Comparison of ENCODE assay signal across 25 cellular contexts in genomic region chr7:105030447-105030846, GRCh38. TPM values are rescaled to one million over a fixed set of nuclear protein-coding genes. Genes with fewer than 3 reads are reported as not detected.
DNase-seq lines count a peak whose midpoint lies in the region; ATAC-seq and TF ChIP-seq lines count a peak whose summit lies in the region.
"Had no signal": no experiment of that assay in that cellular context is flagged by ENCODE, and none has a peak within 500 bp of the region (broad histone marks: within the 10 kb centered on the region; RNA-seq: fewer than 3 reads in every experiment).

No MANE protein-coding gene starts in this region.

- H3K4me3 Mint-ChIP-seq in activated B cell treated with CpG ODN at 0.5 μM for 24 hours: no peak overlapping the region
- peak overlapping the region in 4 of 5 donors; percentile 3 to 50 (median 14) for H3K4me3 Mint-ChIP-seq in immature natural killer cell
- H3K4me3 Mint-ChIP-seq in stimulated activated effector memory CD8-positive, alpha-beta T cell treated with anti-CD3 and anti-CD28 coated beads, Interleukin-12 subunit alpha, Interleukin-12 subunit beta, amount 100 ng/mL, for 72 hours: no peak overlapping the region
- H3K4me3 Mint-ChIP-seq in CD14-positive monocyte: no peak overlapping the region
- H3K4me3 Mint-ChIP-seq: activated CD4-positive, alpha-beta memory T cell treated with anti-CD3 and anti-CD28 coated beads for 36 hours; activated T-helper 1 cell treated with anti-CD3 and anti-CD28 coated beads, Interleukin-12 subunit alpha, Interleukin-12 subunit beta, Interleukin-2, Interleukin-4 antibody, amounts not matched to agents 30 ng/mL and 10 ng/mL and 1 ng/mL, durations not matched to agents 14 hours and 24 hours and 36 hours; T-helper 1 cell treated with Interleukin-12 subunit alpha and Interleukin-12 subunit beta and Interleukin-4 antibody, amounts not matched to agents 30 μg/mL and 1 μg/mL, for 36 hours had no signal

- CTCF ChIA-PET in activated B cell treated with CpG ODN at 0.5 μM for 24 hours (lab: Charles Lee): no interaction called here

- no peak overlapping the region for H3K4me3 ChIP-seq in cardiac muscle cell
- H3K4me3 ChIP-seq: GM12878, left lung, SJSA1, smooth muscle cell, thyroid gland had no signal

- peak overlapping the region; percentile 1 for H3K27ac ChIP-seq in cardiac muscle cell
- H3K27ac ChIP-seq: left lung, SJSA1, thyroid gland, VCaP had no signal

- H3K9me3 Mint-ChIP-seq in activated B cell treated with CpG ODN at 0.5 μM for 24 hours (no peaks in the 10 kb centered on the region), immature natural killer cell (no peaks in the 10 kb centered on the region), CD14-positive monocyte (peaks cover 0 to 3% (median 0%) of the 10 kb centered on the region in 7 donors)
- no peaks in the 10 kb centered on the region for H3K9me3 Mint-ChIP-seq in stimulated activated effector memory CD8-positive, alpha-beta T cell treated with anti-CD3 and anti-CD28 coated beads, Interleukin-12 subunit alpha, Interleukin-12 subunit beta, amount 100 ng/mL, for 72 hours
- H3K9me3 Mint-ChIP-seq: activated CD4-positive, alpha-beta memory T cell treated with anti-CD3 and anti-CD28 coated beads for 36 hours; activated T-helper 1 cell treated with anti-CD3 and anti-CD28 coated beads, Interleukin-12 subunit alpha, Interleukin-12 subunit beta, Interleukin-2, Interleukin-4 antibody, amounts not matched to agents 30 ng/mL and 10 ng/mL and 1 ng/mL, durations not matched to agents 14 hours and 24 hours and 36 hours; H9; T-helper 1 cell treated with Interleukin-12 subunit alpha and Interleukin-12 subunit beta and Interleukin-4 antibody, amounts not matched to agents 30 μg/mL and 1 μg/mL, for 36 hours had no signal

- H3K27me3 ChIP-seq in cardiac muscle cell: no peaks in the 10 kb centered on the region
- H3K27me3 ChIP-seq: left lung, SJSA1, thyroid gland had no signal

- no peaks in the 10 kb centered on the region for H3K36me3 ChIP-seq in cardiac muscle cell
- H3K36me3 ChIP-seq: left lung, SJSA1, thyroid gland had no signal

- H3K4me1 Mint-ChIP-seq in activated B cell treated with CpG ODN at 0.5 μM for 24 hours (peaks cover 71% of the 10 kb centered on the region), immature natural killer cell (peaks cover 79 to 80% of the 10 kb centered on the region in 2 donors), CD14-positive monocyte (peaks cover 50% of the 10 kb centered on the region)
- H3K4me1 Mint-ChIP-seq in stimulated activated effector memory CD8-positive, alpha-beta T cell treated with anti-CD3 and anti-CD28 coated beads, Interleukin-12 subunit alpha, Interleukin-12 subunit beta, amount 100 ng/mL, for 72 hours: peaks cover 57% of the 10 kb centered on the region

- no peak for TF ChIP-seq CTCF in cardiac muscle cell (IDR thresholded peaks at IDR 0.05; ENCODE audit: low read depth, low read length)
- no peak for TF ChIP-seq CTCF in activated B cell treated with CpG ODN at 0.5 μM for 24 hours (IDR thresholded peaks at IDR 0.05)
- no peak for TF ChIP-seq CTCF in CD14-positive monocyte (IDR thresholded peaks at IDR 0.05)

- POLR2A ChIA-PET in activated B cell treated with CpG ODN at 0.5 μM for 24 hours (lab: Charles Lee): interaction anchor here (0.6 to 1.0 kb wide), 2 partner anchors 17 to 1666 kb away, joined by 4 to 5 read pairs; partner anchors contain the start of gene KMT2E

- no peak for ATAC-seq in Right ventricle myocardium inferior
- no peak for ATAC-seq in activated B cell treated with CpG ODN at 0.5 μM for 24 hours (ENCODE audit: low read depth)
- no peak for ATAC-seq in stimulated activated effector memory CD8-positive, alpha-beta T cell treated with anti-CD3 and anti-CD28 coated beads, Interleukin-12 subunit alpha, Interleukin-12 subunit beta, amount 100 ng/mL, for 72 hours
- ATAC-seq in HG02938 (IDR thresholded peaks at IDR 0.05; ENCODE audit: unreplicated experiment): no peak
- ATAC-seq: GM12878, left lung, Panc1 had no signal

- H3K4me1 ChIP-seq in cardiac muscle cell (ENCODE audit: low read depth): peaks cover 15% of the 10 kb centered on the region

- no peaks in the 10 kb centered on the region for H3K9me3 ChIP-seq in cardiac muscle cell (ENCODE audit: low read depth)
- H3K9me3 ChIP-seq: left lung, SJSA1, thyroid gland had no signal

- H3K27me3 Mint-ChIP-seq in activated B cell treated with CpG ODN at 0.5 μM for 24 hours (no peaks in the 10 kb centered on the region), immature natural killer cell (ENCODE audit: low read depth in 3 of 3) (peaks cover 0 to 7% (median 5%) of the 10 kb centered on the region in 3 donors), CD14-positive monocyte (ENCODE audit: low read depth in 3 of 3) (no peaks in the 10 kb centered on the region)
- H3K27me3 Mint-ChIP-seq: activated CD4-positive, alpha-beta memory T cell treated with anti-CD3 and anti-CD28 coated beads for 36 hours had no signal

- intact Hi-C loops in Right ventricle myocardium inferior (cut with DNase I) (no loop called here), activated B cell treated with CpG ODN at 0.5 μM for 24 hours (cut with micrococcal nuclease) (no loop called here), CD14-positive monocyte (cut with micrococcal nuclease) (no loop called here)

- H3K27ac Mint-ChIP-seq in activated B cell treated with CpG ODN at 0.5 μM for 24 hours (peak overlapping the region; percentile 35), immature natural killer cell (peak overlapping the region; percentile 4 to 75 (median 34)), CD14-positive monocyte (no peak overlapping the region)
- peak overlapping the region; percentile 3 for H3K27ac Mint-ChIP-seq in stimulated activated effector memory CD8-positive, alpha-beta T cell treated with anti-CD3 and anti-CD28 coated beads, Interleukin-12 subunit alpha, Interleukin-12 subunit beta, amount 100 ng/mL, for 72 hours
- H3K27ac Mint-ChIP-seq: activated CD4-positive, alpha-beta memory T cell treated with anti-CD3 and anti-CD28 coated beads for 36 hours; activated T-helper 1 cell treated with anti-CD3 and anti-CD28 coated beads, Interleukin-12 subunit alpha, Interleukin-12 subunit beta, Interleukin-2, Interleukin-4 antibody, amounts not matched to agents 30 ng/mL and 10 ng/mL and 1 ng/mL, durations not matched to agents 14 hours and 24 hours and 36 hours; H9; T-helper 1 cell treated with Interleukin-12 subunit alpha and Interleukin-12 subunit beta and Interleukin-4 antibody, amounts not matched to agents 30 μg/mL and 1 μg/mL, for 36 hours had no signal

- H3K36me3 Mint-ChIP-seq in activated B cell treated with CpG ODN at 0.5 μM for 24 hours (ENCODE audit: low read depth): peaks cover 19% of the 10 kb centered on the region
- no peaks in the 10 kb centered on the region for H3K36me3 Mint-ChIP-seq in immature natural killer cell
- H3K36me3 Mint-ChIP-seq in stimulated activated effector memory CD8-positive, alpha-beta T cell treated with anti-CD3 and anti-CD28 coated beads, Interleukin-12 subunit alpha, Interleukin-12 subunit beta, amount 100 ng/mL, for 72 hours: peaks cover 86% of the 10 kb centered on the region
- peaks cover 0 to 9% of the 10 kb centered on the region in 2 donors for H3K36me3 Mint-ChIP-seq in CD14-positive monocyte

- DNase-seq in cardiac muscle cell (ENCODE audit: low read depth in 1 of 2, low spot score in 1 of 2) (no peak), Right ventricle myocardium inferior (ENCODE audit: missing footprints) (no peak), activated B cell treated with CpG ODN at 0.5 μM for 24 hours (no peak), immature natural killer cell (no peak), mesenteric fat pad (ENCODE audit: low spot score) (no peak), CD14-positive monocyte (ENCODE audit: low spot score) (no peak)
- DNase-seq in stimulated activated effector memory CD8-positive, alpha-beta T cell treated with anti-CD3 and anti-CD28 coated beads, Interleukin-12 subunit alpha, Interleukin-12 subunit beta, amount 100 ng/mL, for 72 hours (ENCODE audit: low spot score in 2 of 2): no peak
- DNase-seq: activated CD4-positive, alpha-beta memory T cell treated with anti-CD3 and anti-CD28 coated beads for 36 hours; DND-41; H9; KG1; left lung; NCI-H1436; NCI-H2107; NK-92 treated with Interleukin-12 subunit alpha and Interleukin-12 subunit beta, amount 100 ng/mL, for 24 hours; stimulated activated naive CD4-positive, alpha-beta T cell treated with Interleukin-2 at 50 U/mL for 16 hours; thyroid gland had no signal

RNA-seq across cellular contexts. Expression of gene KMT2E, which starts 16.4 kb away (rescaled TPM):
- total RNA-seq in cardiac muscle cell: 59.1 and 78.4 TPM in 2 replicates
- polyA plus RNA-seq in cardiac muscle cell: 131 and 152 TPM in 2 replicates
- total RNA-seq in Right ventricle myocardium inferior: 35.1 TPM
- total RNA-seq in activated B cell treated with CpG ODN at 0.5 μM for 24 hours: 164 and 183 TPM in 2 replicates
- polyA plus RNA-seq in immature natural killer cell: 100 to 1,000 TPM in 2 of 3 donors, 10 to 100 TPM in 1; 74.3 to 234 (median 114) TPM
- total RNA-seq in mesenteric fat pad: 72.4 TPM
- polyA plus RNA-seq in CD14-positive monocyte: 10 to 100 TPM; 33.1 to 58.0 TPM

Comparison
In these comparisons a context has a peak if more than half of its experiments do, and no peak if none do; other contexts are left out.
1. H3K27ac Mint-ChIP-seq: peak in activated B cell treated with CpG ODN at 0.5 μM for 24 hours (single experiment), immature natural killer cell (6 of 6) and stimulated activated effector memory CD8-positive, alpha-beta T cell treated with anti-CD3 and anti-CD28 coated beads, Interleukin-12 subunit alpha, Interleukin-12 subunit beta, amount 100 ng/mL, for 72 hours (single experiment); none in CD14-positive monocyte (0 of 7).
2. H3K4me3 Mint-ChIP-seq: peak in immature natural killer cell (4 of 5); none in activated B cell treated with CpG ODN at 0.5 μM for 24 hours (single experiment), stimulated activated effector memory CD8-positive, alpha-beta T cell treated with anti-CD3 and anti-CD28 coated beads, Interleukin-12 subunit alpha, Interleukin-12 subunit beta, amount 100 ng/mL, for 72 hours (single experiment) and CD14-positive monocyte (0 of 2).